8 cellular contexts compared by ENCODE assay signal in genomic region chr1:178726545-178726944, GRCh38. TPM values are rescaled to one million over a fixed set of nuclear protein-coding genes. Genes with fewer than 3 reads are reported as not detected.
DNase-seq lines count a peak whose midpoint lies in the region; ATAC-seq and TF ChIP-seq lines count a peak whose summit lies in the region.

No MANE protein-coding gene starts in this region.

- H3K27ac ChIP-seq in right lobe of liver (peak overlapping the region; percentile 71 to 96 (median 94)), upper lobe of right lung (no peak overlapping the region)

- TF ChIP-seq POLR2A in right lobe of liver (IDR thresholded peaks at IDR 0.05), result no peak

- CTCF ChIA-PET in activated naive CD4-positive, alpha-beta T cell treated with anti-CD3 and anti-CD28 coated beads, Interleukin-2, amount 10 ng/mL, durations not matched to agents 7 days and 5 days (lab: Charles Lee), result interaction anchor here (0.7 to 2.0 kb wide), 4 partner anchors 12 to 42 kb away, joined by 3 to 6 read pairs (median 4); no protein-coding TSS in a partner anchor

- intact Hi-C loops in activated T-helper 2 cell treated with anti-CD3 and anti-CD28 coated beads, Interferon-gamma antibody, Interleukin-2, Interleukin-4, amounts not matched to agents 10 μg/mL and 5 μg/mL and 100 μg/mL, durations not matched to agents 14 hours and 24 hours and 36 hours (cut with micrococcal nuclease), result loop anchor here (2.0 kb wide), 1 partner anchor 184 kb away; no protein-coding TSS in a partner anchor
- intact Hi-C loops in right lobe of liver (cut with DNase I) (no loop called here), upper lobe of right lung (cut with DNase I) (no loop called here)

- peak overlapping the region; percentile 76 for H3K4me3 Mint-ChIP-seq in activated naive CD4-positive, alpha-beta T cell treated with anti-CD3 and anti-CD28 coated beads, Interleukin-2, amount 10 ng/mL, durations not matched to agents 7 days and 5 days
- H3K4me3 Mint-ChIP-seq in activated T-helper 2 cell treated with anti-CD3 and anti-CD28 coated beads, Interferon-gamma antibody, Interleukin-2, Interleukin-4, amounts not matched to agents 10 μg/mL and 5 μg/mL and 100 μg/mL, durations not matched to agents 14 hours and 24 hours and 36 hours (ENCODE audit: low read depth), result peak overlapping the region; percentile 80

- no peaks in the 10 kb centered on the region for H3K27me3 ChIP-seq in right lobe of liver
- no peaks in the 10 kb centered on the region for H3K27me3 ChIP-seq in upper lobe of right lung

- peaks cover 12% of the 10 kb centered on the region for H3K4me1 Mint-ChIP-seq in activated naive CD4-positive, alpha-beta T cell treated with anti-CD3 and anti-CD28 coated beads, Interleukin-2, amount 10 ng/mL, durations not matched to agents 7 days and 5 days
- peaks cover 12% of the 10 kb centered on the region for H3K4me1 Mint-ChIP-seq in activated T-helper 2 cell treated with anti-CD3 and anti-CD28 coated beads, Interferon-gamma antibody, Interleukin-2, Interleukin-4, amounts not matched to agents 10 μg/mL and 5 μg/mL and 100 μg/mL, durations not matched to agents 14 hours and 24 hours and 36 hours (ENCODE audit: low read depth)

- H3K27ac Mint-ChIP-seq in activated naive CD4-positive, alpha-beta T cell treated with anti-CD3 and anti-CD28 coated beads, Interleukin-2, amount 10 ng/mL, durations not matched to agents 7 days and 5 days, result no peak overlapping the region
- no peak overlapping the region for H3K27ac Mint-ChIP-seq in activated T-helper 2 cell treated with anti-CD3 and anti-CD28 coated beads, Interferon-gamma antibody, Interleukin-2, Interleukin-4, amounts not matched to agents 10 μg/mL and 5 μg/mL and 100 μg/mL, durations not matched to agents 14 hours and 24 hours and 36 hours

- H3K9me3 ChIP-seq in right lobe of liver, result no peaks in the 10 kb centered on the region
- H3K9me3 ChIP-seq in upper lobe of right lung, result no peaks in the 10 kb centered on the region

- no peak for TF ChIP-seq CTCF in right lobe of liver (IDR thresholded peaks at IDR 0.05)
- TF ChIP-seq CTCF in upper lobe of right lung (IDR thresholded peaks at IDR 0.05), result no peak

- peak overlapping the region; percentile 9 to 83 (median 80) for H3K4me3 ChIP-seq in right lobe of liver
- peak overlapping the region; percentile 79 for H3K4me3 ChIP-seq in upper lobe of right lung

- H3K27me3 Mint-ChIP-seq in activated naive CD4-positive, alpha-beta T cell treated with anti-CD3 and anti-CD28 coated beads, Interleukin-2, amount 10 ng/mL, durations not matched to agents 7 days and 5 days, result peaks cover 12% of the 10 kb centered on the region
- H3K27me3 Mint-ChIP-seq in activated T-helper 2 cell treated with anti-CD3 and anti-CD28 coated beads, Interferon-gamma antibody, Interleukin-2, Interleukin-4, amounts not matched to agents 10 μg/mL and 5 μg/mL and 100 μg/mL, durations not matched to agents 14 hours and 24 hours and 36 hours (ENCODE audit: low read depth), result peaks cover 39% of the 10 kb centered on the region

- no peaks in the 10 kb centered on the region for H3K9me3 Mint-ChIP-seq in activated naive CD4-positive, alpha-beta T cell treated with anti-CD3 and anti-CD28 coated beads, Interleukin-2, amount 10 ng/mL, durations not matched to agents 7 days and 5 days
- H3K9me3 Mint-ChIP-seq in activated T-helper 2 cell treated with anti-CD3 and anti-CD28 coated beads, Interferon-gamma antibody, Interleukin-2, Interleukin-4, amounts not matched to agents 10 μg/mL and 5 μg/mL and 100 μg/mL, durations not matched to agents 14 hours and 24 hours and 36 hours, result no peaks in the 10 kb centered on the region

- H3K4me1 ChIP-seq in right lobe of liver (peaks cover 0 to 12% (median 0%) of the 10 kb centered on the region in 4 donors), upper lobe of right lung (no peaks in the 10 kb centered on the region)

- no peak for DNase-seq in activated naive CD4-positive, alpha-beta T cell treated with anti-CD3 and anti-CD28 coated beads, Interleukin-2, amount 10 ng/mL, durations not matched to agents 7 days and 5 days
- DNase-seq in activated naive CD4-positive, alpha-beta T cell (lab: John Stamatoyannopoulos, UW), result no peak
- no peak for DNase-seq in activated T-helper 2 cell treated with anti-CD3 and anti-CD28 coated beads, Interferon-gamma antibody, Interleukin-2, Interleukin-4, amounts not matched to agents 10 μg/mL and 5 μg/mL and 100 μg/mL, durations not matched to agents 14 hours and 24 hours and 36 hours (ENCODE audit: low spot score)
- DNase-seq in right lobe of liver, result no peak
- no peak for DNase-seq in upper lobe of right lung
- DNase-seq in occipital lobe (lab: John Stamatoyannopoulos, UW), result no peak

- WGBS in right lobe of liver (ENCODE audit: insufficient coverage, low coverage, low lambda C conversion rate, missing lambda C conversion rate), result 15% methylated on average over 5 of the region's 5 CpGs

- H3K36me3 Mint-ChIP-seq in activated naive CD4-positive, alpha-beta T cell treated with anti-CD3 and anti-CD28 coated beads, Interleukin-2, amount 10 ng/mL, durations not matched to agents 7 days and 5 days, result no peaks in the 10 kb centered on the region
- H3K36me3 Mint-ChIP-seq in activated T-helper 2 cell treated with anti-CD3 and anti-CD28 coated beads, Interferon-gamma antibody, Interleukin-2, Interleukin-4, amounts not matched to agents 10 μg/mL and 5 μg/mL and 100 μg/mL, durations not matched to agents 14 hours and 24 hours and 36 hours (ENCODE audit: low read depth), result no peaks in the 10 kb centered on the region

- ATAC-seq in right lobe of liver (peak; percentile 0 to 7 (median 4)), upper lobe of right lung (no peak), GM18502 (IDR thresholded peaks at IDR 0.05; ENCODE audit: poor library complexity, unreplicated experiment) (no peak), HG02571 (IDR thresholded peaks at IDR 0.05; ENCODE audit: unreplicated experiment) (no peak)

- H3K36me3 ChIP-seq in right lobe of liver, result no peaks in the 10 kb centered on the region
- H3K36me3 ChIP-seq in upper lobe of right lung, result no peaks in the 10 kb centered on the region

RNA-seq across cellular contexts. Expression of gene RALGPS2, which starts 1.5 kb away (rescaled TPM):
- total RNA-seq in activated T-helper 2 cell treated with anti-CD3 and anti-CD28 coated beads, Interferon-gamma antibody, Interleukin-2, Interleukin-4, amounts not matched to agents 10 μg/mL and 5 μg/mL and 100 μg/mL, durations not matched to agents 14 hours and 24 hours and 36 hours, result 1.9 and 2.2 TPM in 2 replicates
- total RNA-seq in right lobe of liver (10 to 100 TPM; 21.0 to 38.3 (median 28.4) TPM), upper lobe of right lung (5.3 TPM), occipital lobe (91.1 TPM)

Comparison
In these comparisons a context has a peak if more than half of its experiments do, and no peak if none do; other contexts are left out.
1. ATAC-seq: peak in right lobe of liver (4 of 4); none in upper lobe of right lung (single experiment), GM18502 (single experiment) and HG02571 (single experiment).